ENCODE assay signal across 37 cellular contexts in the genomic region with DNA sequence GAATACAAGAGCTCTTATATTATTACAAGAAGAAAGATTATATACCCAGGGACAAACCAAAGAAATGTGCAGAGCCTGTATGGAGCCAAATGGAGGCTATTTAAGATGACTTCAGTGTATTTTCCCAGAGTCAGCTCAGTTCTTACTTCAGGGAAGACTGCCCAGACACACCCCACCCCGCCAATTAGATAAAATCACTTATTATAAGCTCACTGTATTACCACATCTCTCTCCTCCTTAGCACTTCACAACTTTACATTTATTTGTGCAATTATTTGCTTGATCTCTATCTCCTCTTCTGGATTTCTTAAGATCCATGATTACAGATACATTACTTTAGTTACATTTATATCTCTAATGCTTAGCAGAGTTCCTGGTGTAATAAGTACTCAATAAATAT.
"Had no signal": no experiment of that assay in that cellular context is flagged by ENCODE, and none has a peak within 500 bp of the region (broad histone marks: within the 10 kb centered on the region; RNA-seq: fewer than 3 reads in every experiment).

No MANE protein-coding gene starts in this region.

- H3K4me3 ChIP-seq: adrenal gland, breast epithelium, cardiac muscle cell, coronary artery, dorsolateral prefrontal cortex, esophagus muscularis mucosa, gastroesophageal sphincter, heart right ventricle had no signal

- H3K9me3 Mint-ChIP-seq: activated CD8-positive, alpha-beta T cell treated with anti-CD3 and anti-CD28 coated beads for 36 hours; activated naive CD4-positive, alpha-beta T cell treated with anti-CD3 and anti-CD28 coated beads for 36 hours; activated naive CD4-positive, alpha-beta T cell treated with anti-CD3 and anti-CD28 coated beads, Interleukin-2, amount 50 U/mL, for 24 hours; activated naive CD8-positive, alpha-beta T cell treated with anti-CD3 and anti-CD28 coated beads for 36 hours; activated naive CD8-positive, alpha-beta T cell treated with anti-CD3 and anti-CD28 coated beads, Interleukin-2, amount 50 U/mL, for 24 hours; activated T-helper 1 cell treated with anti-CD3 and anti-CD28 coated beads, Interleukin-12 subunit alpha, Interleukin-12 subunit beta, Interleukin-2, Interleukin-4 antibody, amounts not matched to agents 30 ng/mL and 10 ng/mL and 1 ng/mL, durations not matched to agents 14 hours and 24 hours and 36 hours; activated T-helper 2 cell treated with anti-CD3 and anti-CD28 coated beads, Interferon-gamma antibody, Interleukin-2, Interleukin-4, amounts not matched to agents 10 μg/mL and 5 μg/mL and 100 μg/mL, durations not matched to agents 14 hours and 24 hours and 36 hours; brain; dendritic cell treated with granulocyte-macrophage colony-stimulating factor and Interleukin-4, amounts not matched to agents 40 ng/mL and 50 ng/mL, for 4 days; T-helper 2 cell treated with Interferon-gamma antibody and Interleukin-4, amounts not matched to agents 5 μg/mL and 100 μg/mL, for 36 hours had no signal

- H3K36me3 Mint-ChIP-seq: activated naive CD8-positive, alpha-beta T cell treated with anti-CD3 and anti-CD28 coated beads for 36 hours; brain had no signal

- DNase-seq: activated CD4-positive, alpha-beta T cell treated with anti-CD3 and anti-CD28 coated beads for 4 hours; activated CD4-positive, alpha-beta T cell treated with anti-CD3 and anti-CD28 coated beads, Interleukin-2, amount 50 U/mL, for 1 hour; activated CD4-positive, alpha-beta T cell treated with anti-CD3 and anti-CD28 coated beads, Interleukin-2, amount 50 U/mL, for 48 hours; activated CD4-positive, CD25-positive, alpha-beta regulatory T cell; activated CD4-positive, CD25-positive, alpha-beta regulatory T cell treated with anti-CD3 and anti-CD28 coated beads, Interleukin-2, amount 50 U/mL, for 72 hours; activated CD8-positive, alpha-beta memory T cell treated with anti-CD3 and anti-CD28 coated beads for 24 hours; activated CD8-positive, alpha-beta T cell treated with anti-CD3 and anti-CD28 coated beads for 36 hours; activated effector memory CD4-positive, alpha-beta T cell treated with anti-CD3 and anti-CD28 coated beads, Interleukin-2, amount 50 U/mL, for 16 hours; activated naive CD4-positive, alpha-beta T cell treated with anti-CD3 and anti-CD28 coated beads for 36 hours; activated naive CD8-positive, alpha-beta T cell treated with anti-CD3 and anti-CD28 coated beads for 36 hours; activated naive CD8-positive, alpha-beta T cell treated with anti-CD3 and anti-CD28 coated beads, Interleukin-2, amount 50 U/mL, for 24 hours; activated T-cell treated with anti-CD3 and anti-CD28 coated beads, Interleukin-2, amount 50 U/mL, for 1 hour; activated T-cell treated with anti-CD3 and anti-CD28 coated beads, Interleukin-2, amount 50 U/mL, for 48 hours; adrenal gland; amygdala; aorta; central memory CD4-positive, alpha-beta T cell; cerebellar nuclear complex; dorsolateral prefrontal cortex; effector memory CD4-positive, alpha-beta T cell; endodermal cell; foreskin melanocyte; heart right ventricle; T-helper 1 cell; T-helper 17 cell; T1000 had no signal

- H3K27ac Mint-ChIP-seq: activated CD8-positive, alpha-beta T cell treated with anti-CD3 and anti-CD28 coated beads for 36 hours; activated naive CD4-positive, alpha-beta T cell treated with anti-CD3 and anti-CD28 coated beads for 36 hours; activated naive CD4-positive, alpha-beta T cell treated with anti-CD3 and anti-CD28 coated beads, Interleukin-2, amount 50 U/mL, for 24 hours; activated naive CD8-positive, alpha-beta T cell treated with anti-CD3 and anti-CD28 coated beads for 36 hours; activated naive CD8-positive, alpha-beta T cell treated with anti-CD3 and anti-CD28 coated beads, Interleukin-2, amount 50 U/mL, for 24 hours; activated T-helper 1 cell treated with anti-CD3 and anti-CD28 coated beads, Interleukin-12 subunit alpha, Interleukin-12 subunit beta, Interleukin-2, Interleukin-4 antibody, amounts not matched to agents 30 ng/mL and 10 ng/mL and 1 ng/mL, durations not matched to agents 14 hours and 24 hours and 36 hours; activated T-helper 2 cell treated with anti-CD3 and anti-CD28 coated beads, Interferon-gamma antibody, Interleukin-2, Interleukin-4, amounts not matched to agents 10 μg/mL and 5 μg/mL and 100 μg/mL, durations not matched to agents 14 hours and 24 hours and 36 hours; brain; dendritic cell treated with granulocyte-macrophage colony-stimulating factor and Interleukin-4, amounts not matched to agents 40 ng/mL and 50 ng/mL, for 4 days; endodermal cell; T-helper 17 cell; T-helper 2 cell treated with Interferon-gamma antibody and Interleukin-4, amounts not matched to agents 5 μg/mL and 100 μg/mL, for 36 hours had no signal

- H3K27me3 Mint-ChIP-seq: activated CD8-positive, alpha-beta T cell treated with anti-CD3 and anti-CD28 coated beads for 36 hours; activated naive CD4-positive, alpha-beta T cell treated with anti-CD3 and anti-CD28 coated beads, Interleukin-2, amount 50 U/mL, for 24 hours; activated naive CD8-positive, alpha-beta T cell treated with anti-CD3 and anti-CD28 coated beads for 36 hours; activated naive CD8-positive, alpha-beta T cell treated with anti-CD3 and anti-CD28 coated beads, Interleukin-2, amount 50 U/mL, for 24 hours; brain; dendritic cell treated with granulocyte-macrophage colony-stimulating factor and Interleukin-4, amounts not matched to agents 40 ng/mL and 50 ng/mL, for 4 days; T-helper 17 cell had no signal

- H3K4me1 Mint-ChIP-seq: activated naive CD4-positive, alpha-beta T cell treated with anti-CD3 and anti-CD28 coated beads, Interleukin-2, amount 50 U/mL, for 24 hours; activated naive CD8-positive, alpha-beta T cell treated with anti-CD3 and anti-CD28 coated beads for 36 hours; activated naive CD8-positive, alpha-beta T cell treated with anti-CD3 and anti-CD28 coated beads, Interleukin-2, amount 50 U/mL, for 24 hours; brain; endodermal cell; T-helper 17 cell had no signal

- H3K4me3 Mint-ChIP-seq: activated CD8-positive, alpha-beta T cell treated with anti-CD3 and anti-CD28 coated beads for 36 hours; activated naive CD4-positive, alpha-beta T cell treated with anti-CD3 and anti-CD28 coated beads for 36 hours; activated naive CD4-positive, alpha-beta T cell treated with anti-CD3 and anti-CD28 coated beads, Interleukin-2, amount 50 U/mL, for 24 hours; activated naive CD8-positive, alpha-beta T cell treated with anti-CD3 and anti-CD28 coated beads for 36 hours; activated naive CD8-positive, alpha-beta T cell treated with anti-CD3 and anti-CD28 coated beads, Interleukin-2, amount 50 U/mL, for 24 hours; activated T-helper 1 cell treated with anti-CD3 and anti-CD28 coated beads, Interleukin-12 subunit alpha, Interleukin-12 subunit beta, Interleukin-2, Interleukin-4 antibody, amounts not matched to agents 30 ng/mL and 10 ng/mL and 1 ng/mL, durations not matched to agents 14 hours and 24 hours and 36 hours; brain; dendritic cell treated with granulocyte-macrophage colony-stimulating factor and Interleukin-4, amounts not matched to agents 40 ng/mL and 50 ng/mL, for 4 days; endodermal cell; T-helper 17 cell; T-helper 2 cell treated with Interferon-gamma antibody and Interleukin-4, amounts not matched to agents 5 μg/mL and 100 μg/mL, for 36 hours had no signal
